In genomic region chr10:131731780-131732630, GRCh38 we compare ENCODE assay signal across 27 cellular contexts.
DNase-seq lines count a peak whose midpoint lies in the region; ATAC-seq, FAIRE-seq and TF ChIP-seq lines count a peak whose summit lies in the region.
"Had no signal": no experiment of that assay in that cellular context is flagged by ENCODE, and none has a peak within 500 bp of the region (broad histone marks: within the 10 kb centered on the region; RNA-seq: fewer than 3 reads in every experiment).

No MANE protein-coding gene starts in this region.

- FAIRE-seq in bronchial epithelial cell (lab: Jason Lieb, UNC) = peak; percentile 55
- FAIRE-seq: A549 had no signal

- no peaks in the 10 kb centered on the region for H3K79me2 ChIP-seq in neural progenitor cell (ENCODE audit: low read depth)

- peak; percentile 44 for DNase-seq in cardiac septum (ENCODE audit: low spot score)
- DNase-seq in Right ventricle myocardium inferior (ENCODE audit: missing footprints) = no peak
- no peak for DNase-seq in bronchial epithelial cell (ENCODE audit: low read depth)
- no peak for DNase-seq in neural progenitor cell (ENCODE audit: low spot score)
- peak; percentile 13 for DNase-seq in stomach
- DNase-seq in putamen (ENCODE audit: low spot score) = no peak
- no peak for DNase-seq in psoas muscle
- DNase-seq in CD1c-positive myeloid dendritic cell (ENCODE audit: extremely low spot score) = no peak
- DNase-seq: AML-193; CD4-positive, alpha-beta memory T cell; COR-L47; DMS53; GM23248; HCEC 1CT; IMR-90; KG1; MG63; NCI-H1048; NCI-H1417; NCI-H1694; NCI-H2029 treated with DMSO at 0.1 percent for 48 hours; NCI-H526 treated with DMSO at 0.1 percent for 48 hours; SIG-M5 had no signal

- H3K4me1 ChIP-seq in neural progenitor cell = peaks cover 9% of the 10 kb centered on the region
- no peaks in the 10 kb centered on the region for H3K4me1 ChIP-seq in stomach
- H3K4me1 ChIP-seq in psoas muscle = no peaks in the 10 kb centered on the region

- H3K27me3 Mint-ChIP-seq in neural progenitor cell (ENCODE audit: insufficient read depth, low read depth) = peaks cover 15% of the 10 kb centered on the region

- no peak overlapping the region for H3K27ac ChIP-seq in neural progenitor cell
- no peak overlapping the region for H3K27ac ChIP-seq in stomach
- H3K27ac ChIP-seq in psoas muscle = no peak overlapping the region
- H3K27ac ChIP-seq: A549; BLaER1 treated with 17β-estradiol and CSF1 and Interleukin-3, amounts not matched to agents 10 nM and 100 nM; GM23248; SK-N-MC had no signal

- H3K27me3 ChIP-seq in bronchial epithelial cell (ENCODE audit: control insufficient read depth, insufficient read depth, low read length) (no peaks in the 10 kb centered on the region), neural progenitor cell (peaks cover 5% of the 10 kb centered on the region), stomach (peaks cover 0 to under 1% (median 0%) of the 10 kb centered on the region in 3 donors), psoas muscle (ENCODE audit: insufficient read depth in 3 of 3, low read length in 2 of 3) (peaks cover 0 to 6% (median 0%) of the 10 kb centered on the region in 3 donors)
- H3K27me3 ChIP-seq: BLaER1 treated with 17β-estradiol and CSF1 and Interleukin-3, amounts not matched to agents 10 nM and 100 nM; MG63 had no signal

- no peak overlapping the region for H3K4me3 ChIP-seq in bronchial epithelial cell (ENCODE audit: low read depth, low read length)
- no peak overlapping the region for H3K4me3 ChIP-seq in neural progenitor cell
- H3K4me3 ChIP-seq in stomach = no peak overlapping the region
- H3K4me3 ChIP-seq in psoas muscle = no peak overlapping the region
- H3K4me3 ChIP-seq: A549; BLaER1 treated with 17β-estradiol and CSF1 and Interleukin-3, amounts not matched to agents 10 nM and 100 nM; GM23248; MG63; SK-N-MC had no signal

- H3K4me3 Mint-ChIP-seq in neural progenitor cell = peak overlapping the region; percentile 34
- H3K4me3 Mint-ChIP-seq: CD4-positive, alpha-beta memory T cell had no signal

- no peaks in the 10 kb centered on the region for H3K36me3 Mint-ChIP-seq in neural progenitor cell
- H3K36me3 Mint-ChIP-seq: CD4-positive, alpha-beta memory T cell had no signal

- no peak overlapping the region for H3K9ac ChIP-seq in neural progenitor cell
- H3K9ac ChIP-seq: BLaER1 treated with 17β-estradiol and CSF1 and Interleukin-3, amounts not matched to agents 10 nM and 100 nM; GM23248 had no signal

- H3K9me3 Mint-ChIP-seq in neural progenitor cell = peaks cover 6% of the 10 kb centered on the region

- intact Hi-C loops in cardiac septum (cut with DNase I) (no loop called here), Right ventricle myocardium inferior (cut with DNase I) (no loop called here), stomach (cut with DNase I; ENCODE audit: low total_unique reads) (no loop called here), psoas muscle (cut with DNase I) (no loop called here)

- H3K4me1 Mint-ChIP-seq in neural progenitor cell = peaks cover 15% of the 10 kb centered on the region

- ATAC-seq in Right ventricle myocardium inferior = no peak
- ATAC-seq in psoas muscle = no peak
- ATAC-seq: A549, Panc1 had no signal

- H4K20me1 ChIP-seq in neural progenitor cell (ENCODE audit: low read depth) = no peaks in the 10 kb centered on the region

- no peak for TF ChIP-seq EP300 in stomach (IDR thresholded peaks at IDR 0.05)

- H3K9me3 ChIP-seq in neural progenitor cell (ENCODE audit: low read depth) (no peaks in the 10 kb centered on the region), stomach (peaks cover 0 to 15% (median 13%) of the 10 kb centered on the region in 4 donors), psoas muscle (no peaks in the 10 kb centered on the region)
- H3K9me3 ChIP-seq: MG63 had no signal

- no peak for TF ChIP-seq CTCF in bronchial epithelial cell (IDR thresholded peaks at IDR 0.05; ENCODE audit: insufficient read depth, low read length, severe bottlenecking)
- TF ChIP-seq CTCF in neural progenitor cell (IDR thresholded peaks at IDR 0.05) = no peak
- no peak for TF ChIP-seq CTCF in stomach (IDR thresholded peaks at IDR 0.05)
- no peak for TF ChIP-seq CTCF in psoas muscle (IDR thresholded peaks at IDR 0.05)

- WGBS in stomach, 5 donors = 86 to 90% (median 87%) methylated on average over 7 to 9 of the region's 9 CpGs
- WGBS in psoas muscle, 3 donors = 86 to 89% (median 87%) methylated on average over 9 of the region's 9 CpGs

- peak overlapping the region; percentile 52 for H3K27ac Mint-ChIP-seq in neural progenitor cell
- H3K27ac Mint-ChIP-seq: CD4-positive, alpha-beta memory T cell had no signal

- H3K36me3 ChIP-seq in bronchial epithelial cell (ENCODE audit: control insufficient read depth, insufficient read depth, low read length) (no peaks in the 10 kb centered on the region), neural progenitor cell (no peaks in the 10 kb centered on the region), stomach (no peaks in the 10 kb centered on the region), psoas muscle (ENCODE audit: insufficient read depth in 1 of 2, low read depth in 1 of 2) (no peaks in the 10 kb centered on the region)
- H3K36me3 ChIP-seq: BLaER1 treated with 17β-estradiol and CSF1 and Interleukin-3, amounts not matched to agents 10 nM and 100 nM; MG63 had no signal

- no peak for TF ChIP-seq POLR2A in stomach (IDR thresholded peaks at IDR 0.05)

- no peak overlapping the region for H3K4me2 ChIP-seq in neural progenitor cell
- H3K4me2 ChIP-seq: A549; BLaER1 treated with 17β-estradiol and CSF1 and Interleukin-3, amounts not matched to agents 10 nM and 100 nM had no signal

- H2AFZ ChIP-seq in neural progenitor cell (replicated peaks) = no peak overlapping the region
- H2AFZ ChIP-seq: GM23248 had no signal

- H3F3A ChIP-seq in neural progenitor cell (ENCODE audit: low read depth) = no peaks in the 10 kb centered on the region

Comparison
In these comparisons a context has a peak if more than half of its experiments do, and no peak if none do; other contexts are left out.
1. DNase-seq: peak in cardiac septum (single experiment) and stomach (single experiment); none in Right ventricle myocardium inferior (single experiment), bronchial epithelial cell (single experiment), neural progenitor cell (single experiment), putamen (single experiment), psoas muscle (0 of 2) and CD1c-positive myeloid dendritic cell (single experiment).